In genomic region chr17:61482467-61482866, GRCh38 we compare ENCODE assay signal across 1 cellular context.
A peak's percentile ranks its signal among the peaks of the same experiment; 100 is the strongest.
TF ChIP-seq lines count a peak whose summit lies in the region.

No MANE protein-coding gene starts in this region.

TF ChIP-seq in K562, 482 proteins besides CTCF, POLR2A, EP300 and RAD21:
- TF ChIP-seq BACH1 (tag; IDR thresholded peaks at IDR 0.05): 0 out of 2 replicates have a peak, but pooled peaks have one; percentile 1
- no peak for TF ChIP-seq NRF1 (conservative IDR thresholded peaks at IDR 0.05 in 1 of 2, IDR thresholded peaks at IDR 0.05 in 1 of 2)
- TF ChIP-seq ZBTB11 (CRISPR knock-in tag; IDR thresholded peaks at IDR 0.05): peak in 1 of 3 experiments; percentile 66; a peak in 1 of 6 replicates
